In the genomic region with DNA sequence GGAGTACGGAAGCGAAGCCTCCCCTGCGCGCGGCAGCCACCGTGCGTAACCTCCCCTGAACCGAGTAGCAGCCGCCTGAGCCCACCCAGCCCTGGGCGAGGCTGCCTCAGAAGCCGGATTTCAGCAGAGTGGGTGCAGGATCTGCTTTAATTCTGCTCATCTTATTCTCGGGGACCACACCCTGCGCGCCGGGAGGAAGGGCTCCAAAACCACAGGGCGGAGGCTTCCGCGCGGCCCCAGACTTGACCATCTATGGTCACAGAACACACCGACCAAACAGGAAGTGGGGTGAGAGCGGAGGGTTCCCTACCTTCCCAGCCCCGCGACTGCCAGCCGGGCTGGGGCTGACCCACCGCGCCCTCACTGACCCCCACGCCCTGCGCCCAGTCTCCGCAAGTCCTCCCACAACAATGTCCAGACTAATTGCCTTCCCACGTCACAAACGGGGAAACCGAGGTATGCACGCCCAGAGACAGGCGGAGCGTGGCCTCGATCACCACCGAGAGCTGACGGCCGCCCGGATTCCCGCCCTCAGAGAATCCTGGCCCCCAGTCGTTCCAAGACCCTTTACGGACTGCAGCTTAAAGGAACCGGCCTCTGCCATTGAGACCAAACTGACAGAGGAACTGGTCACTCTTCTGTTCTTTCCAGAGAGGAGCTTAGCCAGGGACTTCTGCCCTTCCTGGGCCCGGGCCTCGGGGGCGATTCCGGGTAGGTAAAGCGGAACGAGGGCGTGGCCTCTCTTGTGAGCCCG, we compare ENCODE assay signal across 8 cellular contexts. TPM values are rescaled to one million over a fixed set of nuclear protein-coding genes. Genes with fewer than 3 reads are reported as not detected.
DNase-seq lines count a peak whose midpoint lies in the region; ATAC-seq and TF ChIP-seq lines count a peak whose summit lies in the region.

No MANE protein-coding gene starts in this region.

- H2AFZ ChIP-seq in OCI-LY3 (ENCODE audit: low read depth, low read length) = no peak overlapping the region

- peak overlapping the region; percentile 99 for H3K9ac ChIP-seq in OCI-LY3 (ENCODE audit: low read length)

- H3K4me2 ChIP-seq in OCI-LY3 (ENCODE audit: low read length) = peak overlapping the region; percentile 76

- H3K4me1 ChIP-seq in OCI-LY3 (ENCODE audit: low read length) (peaks cover 22% of the 10 kb centered on the region), esophagus (ENCODE audit: control insufficient read depth in 2 of 2, insufficient read depth in 2 of 2, low read length in 1 of 2) (no peaks in the 10 kb centered on the region)

- peak overlapping the region; percentile 87 for H3K4me3 ChIP-seq in OCI-LY3 (ENCODE audit: low read length)
- peak overlapping the region; percentile 48 to 85 for H3K4me3 ChIP-seq in esophagus (ENCODE audit: low read depth in 1 of 2, low read length in 2 of 2)

- BruUV-seq in Calu3 (replicated peaks; lab: Mats Ljungman, UMichigan) = TSS peak; percentile 84

- H3K36me3 Mint-ChIP-seq in Calu3 (ENCODE audit: insufficient read depth, unreplicated experiment) = peaks cover 44% of the 10 kb centered on the region
- H3K36me3 Mint-ChIP-seq in stimulated activated naive B cell treated with anti-CD40 and anti-IgM and Interleukin-4, amounts not matched to agents 10 μg/mL and 1 μg/mL and 100 μg/mL, for 72 hours = peaks cover 21 to 33% of the 10 kb centered on the region in 2 donors

- H3K4me3 Mint-ChIP-seq in Calu3 (ENCODE audit: low read depth, unreplicated experiment) = peak overlapping the region; percentile 85
- H3K4me3 Mint-ChIP-seq in stimulated activated naive B cell treated with anti-CD40 and anti-IgM and Interleukin-4, amounts not matched to agents 10 μg/mL and 1 μg/mL and 100 μg/mL, for 72 hours = peak overlapping the region; percentile 95 to 96

- H3K9me3 ChIP-seq in OCI-LY3 (ENCODE audit: insufficient read depth, low read length) = no peaks in the 10 kb centered on the region
- no peaks in the 10 kb centered on the region for H3K9me3 ChIP-seq in esophagus (ENCODE audit: control insufficient read depth in 2 of 2, insufficient read depth in 1 of 2, low read depth in 1 of 2, low read length in 1 of 2)

- intact Hi-C loops in Calu3 (cut with micrococcal nuclease; ENCODE audit: unreplicated experiment) = no loop called here

- CTCF ChIA-PET in Calu3 (lab: Charles Lee) = interaction anchor here (0.5 to 1.5 kb wide), 5 partner anchors 10 to 448 kb away, joined by 3 to 8 read pairs (median 3); partner anchors contain the start of genes MYCL and SMAP2

- peaks cover 42% of the 10 kb centered on the region for H3K79me2 ChIP-seq in OCI-LY3 (ENCODE audit: low read length)

- peaks cover 29% of the 10 kb centered on the region for H3K4me1 Mint-ChIP-seq in Calu3 (ENCODE audit: low read depth, unreplicated experiment)
- H3K4me1 Mint-ChIP-seq in stimulated activated naive B cell treated with anti-CD40 and anti-IgM and Interleukin-4, amounts not matched to agents 10 μg/mL and 1 μg/mL and 100 μg/mL, for 72 hours = peaks cover 28 to 71% of the 10 kb centered on the region in 2 donors

- H3K36me3 ChIP-seq in OCI-LY3 (replicated peaks; ENCODE audit: low read depth, low read length) = peaks cover 9% of the 10 kb centered on the region
- no peaks in the 10 kb centered on the region for H3K36me3 ChIP-seq in esophagus (ENCODE audit: control insufficient read depth in 2 of 2, insufficient read depth in 2 of 2, low read length in 1 of 2)

- peak overlapping the region; percentile 77 for H3K27ac Mint-ChIP-seq in Calu3 (ENCODE audit: unreplicated experiment)
- peak overlapping the region; percentile 99 for H3K27ac Mint-ChIP-seq in stimulated activated naive B cell treated with anti-CD40 and anti-IgM and Interleukin-4, amounts not matched to agents 10 μg/mL and 1 μg/mL and 100 μg/mL, for 72 hours

- H3K27ac ChIP-seq in OCI-LY3 (ENCODE audit: low read length) (peak overlapping the region; percentile 98), esophagus (ENCODE audit: low read depth in 2 of 2, low read length in 1 of 2) (peak overlapping the region; percentile 97)

- no peaks in the 10 kb centered on the region for H3K27me3 Mint-ChIP-seq in Calu3 (ENCODE audit: unreplicated experiment)
- H3K27me3 Mint-ChIP-seq in stimulated activated naive B cell treated with anti-CD40 and anti-IgM and Interleukin-4, amounts not matched to agents 10 μg/mL and 1 μg/mL and 100 μg/mL, for 72 hours = no peaks in the 10 kb centered on the region

- WGBS in esophagus, 2 donors = 0% methylated on average over 52 of the region's 52 CpGs

- DNase-seq in Calu3 = peak; percentile 85
- peak; percentile 92 for DNase-seq in HK-2 (ENCODE audit: unreplicated experiment)
- peak; percentile 77 for DNase-seq in activated T-cell treated with anti-CD3 and anti-CD28 coated beads for 48 hours (ENCODE audit: low read depth)
- DNase-seq in myocyte (ENCODE audit: low read depth) = peak; percentile 98
- DNase-seq in stimulated activated naive B cell treated with anti-CD40 and anti-IgM and Interleukin-4, amounts not matched to agents 10 μg/mL and 1 μg/mL and 100 μg/mL, for 72 hours = peak; percentile 86

- H4K20me1 ChIP-seq in OCI-LY3 (ENCODE audit: insufficient read depth, low read length) = peaks cover 9% of the 10 kb centered on the region; the same call in 1 of the 2 replicates

- H3K27me3 ChIP-seq in OCI-LY3 (ENCODE audit: low read depth, low read length) (no peaks in the 10 kb centered on the region), esophagus (ENCODE audit: control insufficient read depth in 1 of 2, insufficient read depth in 2 of 2, low read length in 2 of 2) (no peaks in the 10 kb centered on the region)

- TF ChIP-seq CTCF in Calu3 (IDR thresholded peaks at IDR 0.05; ENCODE audit: unreplicated experiment) (no peak), OCI-LY3 (IDR thresholded peaks at IDR 0.05; ENCODE audit: low read depth, low read length) (no peak)

- peak; percentile 60 for ATAC-seq in GM19463 (IDR thresholded peaks at IDR 0.05; ENCODE audit: unreplicated experiment)
- ATAC-seq in stimulated activated naive B cell treated with anti-CD40 and anti-IgM and Interleukin-4, amounts not matched to agents 10 μg/mL and 1 μg/mL and 100 μg/mL, for 72 hours (replicated peaks) = peak; percentile 76

- no peaks in the 10 kb centered on the region for H3K9me3 Mint-ChIP-seq in Calu3 (ENCODE audit: low read depth, unreplicated experiment)
- no peaks in the 10 kb centered on the region for H3K9me3 Mint-ChIP-seq in stimulated activated naive B cell treated with anti-CD40 and anti-IgM and Interleukin-4, amounts not matched to agents 10 μg/mL and 1 μg/mL and 100 μg/mL, for 72 hours

RNA-seq across cellular contexts. Expression of gene CAP1, which starts 0.6 kb away (rescaled TPM):
- total RNA-seq in Calu3 (2022) = 307 and 309 TPM in 2 replicates
- 100 to 1,000 TPM in 1 of 2 donors, 10 to 100 TPM in 1; 72.0 to 168 TPM for polyA plus RNA-seq in esophagus
- 121 and 122 TPM in 2 replicates for total RNA-seq in myocyte
- 321 TPM for polyA plus RNA-seq in myocyte (2012)

RNA-seq across cellular contexts. Expression of gene PPT1, which starts 57.1 kb away (rescaled TPM):
- total RNA-seq in Calu3 (2022) (57.8 and 70.2 TPM in 2 replicates), myocyte (42.0 and 46.4 TPM in 2 replicates)
- polyA plus RNA-seq in esophagus = 10 to 100 TPM; 20.3 to 25.1 TPM
- 38.8 TPM for polyA plus RNA-seq in myocyte (2012)

Comparison
In these comparisons a context has a peak if more than half of its experiments do, and no peak if none do; other contexts are left out.
1. Peak in every context shown above with its lines: DNase-seq, ATAC-seq, H3K4me3 ChIP-seq and H3K27ac ChIP-seq.